ENCODE assay signal across 17 cellular contexts in genomic region chr1:40130892-40131291, GRCh38. TPM values are rescaled to one million over a fixed set of nuclear protein-coding genes. Genes with fewer than 3 reads are reported as not detected.
DNase-seq lines count a peak whose midpoint lies in the region; ATAC-seq and TF ChIP-seq lines count a peak whose summit lies in the region.
"Had no signal": no experiment of that assay in that cellular context is flagged by ENCODE, and none has a peak within 500 bp of the region (broad histone marks: within the 10 kb centered on the region; RNA-seq: fewer than 3 reads in every experiment).

No MANE protein-coding gene starts in this region.

- TF ChIP-seq CTCF in upper lobe of right lung (IDR thresholded peaks at IDR 0.05) (no peak), nephron progenitor cell (IDR thresholded peaks at IDR 0.05) (no peak)

- peaks cover 22% of the 10 kb centered on the region for H3K27me3 Mint-ChIP-seq in nephron progenitor cell (ENCODE audit: low read depth, poor library complexity)

- no peaks in the 10 kb centered on the region for H3K9me3 ChIP-seq in upper lobe of right lung
- H3K9me3 ChIP-seq: gastrocnemius medialis had no signal

- H3K4me3 ChIP-seq in upper lobe of right lung = no peak overlapping the region
- H3K4me3 ChIP-seq: BLaER1, gastrocnemius medialis, skin epidermis had no signal

- peaks cover 4% of the 10 kb centered on the region for H3K4me1 ChIP-seq in upper lobe of right lung
- H3K4me1 ChIP-seq: BLaER1, gastrocnemius medialis, parathyroid adenoma had no signal

- no peaks in the 10 kb centered on the region for H3K4me1 Mint-ChIP-seq in nephron progenitor cell

- intact Hi-C loops in upper lobe of right lung (cut with DNase I) = no loop called here

- no peak overlapping the region for H3K27ac ChIP-seq in upper lobe of right lung
- H3K27ac ChIP-seq: BLaER1, gastrocnemius medialis, parathyroid adenoma, skin epidermis had no signal

- H3K27ac Mint-ChIP-seq in nephron progenitor cell = no peak overlapping the region
- H3K27ac Mint-ChIP-seq: IgD-negative memory B cell had no signal

- peaks cover 15% of the 10 kb centered on the region for H3K9me3 Mint-ChIP-seq in nephron progenitor cell

- H3K4me3 Mint-ChIP-seq in nephron progenitor cell = no peak overlapping the region
- H3K4me3 Mint-ChIP-seq: IgD-negative memory B cell had no signal

- ATAC-seq in upper lobe of right lung (peak; percentile 9), GM19035 (IDR thresholded peaks at IDR 0.05; ENCODE audit: unreplicated experiment) (no peak), GM18498 (IDR thresholded peaks at IDR 0.05; ENCODE audit: unreplicated experiment) (no peak)
- ATAC-seq: gastrocnemius medialis had no signal

- DNase-seq in HT-29 (ENCODE audit: low spot score) (peak; percentile 52), NOMO-1 treated with dmso at 0.1 percent for 144 hours (lab: John Stamatoyannopoulos, UW; ENCODE audit: unreplicated experiment) (peak; percentile 25), amniotic epithelial cell (ENCODE audit: low read depth) (peak; percentile 77), upper lobe of right lung (no peak), nephron progenitor cell (no peak)
- DNase-seq: activated effector memory CD4-positive, alpha-beta T cell treated with anti-CD3 and anti-CD28 coated beads, Interleukin-2, amount 50 U/mL, for 16 hours; anterior cingulate cortex; gastrocnemius medialis; NCI-H1436 treated with DMSO at 0.1 percent for 48 hours; NCI-H446; stimulated activated CD4-positive, alpha-beta T cell treated with anti-CD3 and anti-CD28 coated beads, Interleukin-4, amount 100 ng/mL, for 24 hours had no signal

- H3K36me3 ChIP-seq in upper lobe of right lung = no peaks in the 10 kb centered on the region
- H3K36me3 ChIP-seq: BLaER1, gastrocnemius medialis had no signal

- peaks cover 21% of the 10 kb centered on the region for H3K27me3 ChIP-seq in upper lobe of right lung
- H3K27me3 ChIP-seq: BLaER1 had no signal

- H3K36me3 Mint-ChIP-seq in nephron progenitor cell (ENCODE audit: low read depth) = no peaks in the 10 kb centered on the region
- H3K36me3 Mint-ChIP-seq: IgD-negative memory B cell had no signal

RNA-seq across cellular contexts. Expression of gene RLF, which starts 30.3 kb away (rescaled TPM):
- total RNA-seq in HT-29 (2014; rRNA removed; shearing (Covaris generic)) = 4.9 and 5.0 TPM in 2 replicates
- 13.4 TPM for total RNA-seq in upper lobe of right lung

RNA-seq across cellular contexts. Expression of gene PPT1, which starts 33.8 kb away (rescaled TPM):
- 56.2 and 67.0 TPM in 2 replicates for total RNA-seq in HT-29 (2014; rRNA removed; shearing (Covaris generic))
- total RNA-seq in upper lobe of right lung = 166 TPM

Comparison
In these comparisons a context has a peak if more than half of its experiments do, and no peak if none do; other contexts are left out.
1. DNase-seq: peak in HT-29 (single experiment), NOMO-1 treated with dmso at 0.1 percent for 144 hours (single experiment) and amniotic epithelial cell (single experiment); none in upper lobe of right lung (single experiment) and nephron progenitor cell (single experiment).